ENCODE assay signal across 8 cellular contexts in genomic region chr10:62805139-62806092, GRCh38. TPM values are rescaled to one million over a fixed set of nuclear protein-coding genes. Genes with fewer than 3 reads are reported as not detected.
A peak's percentile ranks its signal among the peaks of the same experiment; 100 is the strongest.
DNase-seq lines count a peak whose midpoint lies in the region; ATAC-seq and TF ChIP-seq lines count a peak whose summit lies in the region.

No MANE protein-coding gene starts in this region.

- H3K79me1 ChIP-seq in neuronal stem cell (ENCODE audit: low read depth, low read length) = peaks cover 6% of the 10 kb centered on the region

- H2BK5ac ChIP-seq in neuronal stem cell (ENCODE audit: low read length) = peak overlapping the region; percentile 91

- H3K36me3 ChIP-seq in GM06990 (ENCODE audit: control insufficient read depth, insufficient read depth, low read length) = no peaks in the 10 kb centered on the region
- peaks cover 33% of the 10 kb centered on the region for H3K36me3 ChIP-seq in KOPT-K1 (ENCODE audit: insufficient read depth, low read length)
- peaks cover 0 to 43% of the 10 kb centered on the region in 2 donors for H3K36me3 ChIP-seq in neuronal stem cell (replicated peaks in 1 of 2; ENCODE audit: control insufficient read depth in 2 of 2, insufficient read depth in 2 of 2, low read length in 2 of 2)

- H3K4me3 ChIP-seq in GM06990 (replicated peaks; ENCODE audit: low read depth, low read length) = peak overlapping the region; percentile 99
- H3K4me3 ChIP-seq in fibroblast of villous mesenchyme (ENCODE audit: low read depth, low read length) = peak overlapping the region; percentile 89
- peak overlapping the region; percentile 80 to 100 for H3K4me3 ChIP-seq in neuronal stem cell (ENCODE audit: low read length in 2 of 2)

- peak overlapping the region; percentile 100 for H3K9ac ChIP-seq in neuronal stem cell (ENCODE audit: low read depth, low read length, poor library complexity)

- peak; percentile 24 for ATAC-seq in GM21723 (IDR thresholded peaks at IDR 0.05; ENCODE audit: unreplicated experiment)
- ATAC-seq in activated T-cell treated with anti-CD3 and anti-CD28 coated beads, Interleukin-2, amount 50 U/mL, for 72 hours (replicated peaks in 1 of 2) = peak in 1 of 2 donors; percentile 22

- no peak overlapping the region for H2BK12ac ChIP-seq in neuronal stem cell (ENCODE audit: low read length)

- H3K9me3 ChIP-seq in KOPT-K1 (ENCODE audit: insufficient read depth, low read length, poor library complexity, severe bottlenecking) = no peaks in the 10 kb centered on the region
- H3K9me3 ChIP-seq in neuronal stem cell (replicated peaks in 1 of 2; ENCODE audit: control insufficient read depth in 2 of 2, insufficient read depth in 1 of 2, low read depth in 1 of 2, low read length in 2 of 2) = no peaks in the 10 kb centered on the region

- H2BK15ac ChIP-seq in neuronal stem cell (ENCODE audit: low read length) = peak overlapping the region; percentile 58

- no peak overlapping the region for H2BK120ac ChIP-seq in neuronal stem cell (ENCODE audit: low read depth, low read length)

- H3K9me3 Mint-ChIP-seq in activated T-cell treated with anti-CD3 and anti-CD28 coated beads, Interleukin-2, amount 50 U/mL, for 72 hours = no peaks in the 10 kb centered on the region

- H3K27ac ChIP-seq in KOPT-K1 (ENCODE audit: low read depth, low read length, poor library complexity, severe bottlenecking) (peak overlapping the region; percentile 84), neuronal stem cell (replicated peaks; ENCODE audit: low read length) (peak overlapping the region; percentile 90)

- H3K18ac ChIP-seq in neuronal stem cell (ENCODE audit: low read length) = peak overlapping the region; percentile 98

- H2AK5ac ChIP-seq in neuronal stem cell (ENCODE audit: low read depth, low read length) = peak overlapping the region; percentile 56

- H3K14ac ChIP-seq in neuronal stem cell (ENCODE audit: low read length) = peak overlapping the region; percentile 100

- no peak overlapping the region for H3K27ac Mint-ChIP-seq in activated T-cell treated with anti-CD3 and anti-CD28 coated beads, Interleukin-2, amount 50 U/mL, for 72 hours

- no CpG with 5 or more reads among the region's 90 CpGs for WGBS in neuronal stem cell (ENCODE audit: extremely low coverage in 2 of 2, insufficient read length in 2 of 2, insufficient replicate concordance in 1 of 2), 2 donors

- peak; percentile 82 for DNase-seq in GM06990 (ENCODE audit: extremely low read depth, insufficient read length)
- peak; percentile 10 to 26 for DNase-seq in activated T-cell treated with anti-CD3 and anti-CD28 coated beads, Interleukin-2, amount 50 U/mL, for 72 hours
- peak; percentile 60 for DNase-seq in fibroblast of villous mesenchyme (ENCODE audit: low read depth)
- DNase-seq in neuronal stem cell (ENCODE audit: low spot score) = peak; percentile 47
- no peak for DNase-seq in DMS153 treated with DMSO at 0.1 percent for 48 hours (lab: John Stamatoyannopoulos, UW; ENCODE audit: unreplicated experiment)
- DNase-seq in globus pallidus (ENCODE audit: low spot score) = no peak

- H3K27me3 Mint-ChIP-seq in activated T-cell treated with anti-CD3 and anti-CD28 coated beads, Interleukin-2, amount 50 U/mL, for 72 hours (ENCODE audit: low read depth) = peaks cover 5% of the 10 kb centered on the region

- TF ChIP-seq CTCF in GM06990 (IDR thresholded peaks at IDR 0.05; ENCODE audit: insufficient read depth, low read length, poor library complexity, severe bottlenecking) (no peak), fibroblast of villous mesenchyme (IDR thresholded peaks at IDR 0.05; ENCODE audit: insufficient read depth, low read depth, low read length) (no peak)

- peak overlapping the region; percentile 9 for H4K91ac ChIP-seq in neuronal stem cell (ENCODE audit: low read depth, low read length, poor library complexity)

- peak overlapping the region; percentile 91 for H2AFZ ChIP-seq in neuronal stem cell (ENCODE audit: low read length)

- H3K4me1 Mint-ChIP-seq in activated T-cell treated with anti-CD3 and anti-CD28 coated beads, Interleukin-2, amount 50 U/mL, for 72 hours (ENCODE audit: low read depth) = peaks cover 51% of the 10 kb centered on the region

- peak overlapping the region; percentile 90 to 98 for H3K4me3 Mint-ChIP-seq in activated T-cell treated with anti-CD3 and anti-CD28 coated beads, Interleukin-2, amount 50 U/mL, for 72 hours

- peaks cover 6 to 27% of the 10 kb centered on the region in 2 donors for H3K4me1 ChIP-seq in neuronal stem cell (ENCODE audit: control insufficient read depth in 2 of 2, insufficient read depth in 1 of 2, low read depth in 1 of 2, low read length in 2 of 2)

- H3K4ac ChIP-seq in neuronal stem cell (ENCODE audit: low read length) = no peak overlapping the region

- peak overlapping the region; percentile 98 for H3K4me2 ChIP-seq in neuronal stem cell (ENCODE audit: insufficient read depth, low read length, poor library complexity, severe bottlenecking)

- H3K27me3 ChIP-seq in GM06990 (replicated peaks; ENCODE audit: control insufficient read depth, insufficient read depth, low read length) (no peaks in the 10 kb centered on the region), neuronal stem cell (ENCODE audit: control insufficient read depth in 3 of 3, insufficient read depth in 3 of 3, low read depth in 1 of 3, low read length in 3 of 3) (no peaks in the 10 kb centered on the region)

- peaks cover 6 to 11% of the 10 kb centered on the region in 2 donors for H3K36me3 Mint-ChIP-seq in activated T-cell treated with anti-CD3 and anti-CD28 coated beads, Interleukin-2, amount 50 U/mL, for 72 hours (ENCODE audit: insufficient read depth in 2 of 2)

- H4K8ac ChIP-seq in neuronal stem cell (ENCODE audit: low read depth, low read length) = peak overlapping the region; percentile 17

- peak overlapping the region; percentile 99 for H3K23ac ChIP-seq in neuronal stem cell (ENCODE audit: low read depth, low read length, poor library complexity)

RNA-seq across cellular contexts. Expression of gene ADO, which starts 0.9 kb away (rescaled TPM):
- 10 to 100 TPM; 26.3 to 33.4 TPM for total RNA-seq in activated T-cell treated with anti-CD3 and anti-CD28 coated beads, Interleukin-2, amount 50 U/mL, for 72 hours
- 25.5 and 29.0 TPM in 2 replicates for total RNA-seq in fibroblast of villous mesenchyme
- 20.4 TPM for polyA plus RNA-seq in neuronal stem cell (2013, experiment 1 of 2)
- polyA plus RNA-seq in neuronal stem cell (2013, experiment 2 of 2) = 21.1 TPM

RNA-seq across cellular contexts. Expression of gene EGR2, which starts 10.8 kb away (rescaled TPM):
- 10 to 100 TPM; 64.3 to 76.7 TPM for total RNA-seq in activated T-cell treated with anti-CD3 and anti-CD28 coated beads, Interleukin-2, amount 50 U/mL, for 72 hours
- total RNA-seq in fibroblast of villous mesenchyme = 1.7 and 1.9 TPM in 2 replicates
- polyA plus RNA-seq in neuronal stem cell (2013, experiment 1 of 2) = 0.86 TPM
- polyA plus RNA-seq in neuronal stem cell (2013, experiment 2 of 2) = 0.73 TPM

Comparison
In these comparisons a context has a peak if more than half of its experiments do, and no peak if none do; other contexts are left out.
1. DNase-seq: peak in GM06990 (single experiment), activated T-cell treated with anti-CD3 and anti-CD28 coated beads, Interleukin-2, amount 50 U/mL, for 72 hours (2 of 2), fibroblast of villous mesenchyme (single experiment) and neuronal stem cell (single experiment); none in DMS153 treated with DMSO at 0.1 percent for 48 hours (single experiment) and globus pallidus (single experiment).
2. RNA of gene EGR2, which starts 10.8 kb away (total RNA-seq): 64.3 to 76.7 TPM in activated T-cell treated with anti-CD3 and anti-CD28 coated beads, Interleukin-2, amount 50 U/mL, for 72 hours; 1.7 to 1.9 TPM in fibroblast of villous mesenchyme; every median in the first group is over 10 times any median in the second.
3. Peak in every context shown above with its lines, with median percentiles within 50 percentile points of each other: H3K4me3 ChIP-seq.